8 cellular contexts compared by ENCODE assay signal in the genomic region with DNA sequence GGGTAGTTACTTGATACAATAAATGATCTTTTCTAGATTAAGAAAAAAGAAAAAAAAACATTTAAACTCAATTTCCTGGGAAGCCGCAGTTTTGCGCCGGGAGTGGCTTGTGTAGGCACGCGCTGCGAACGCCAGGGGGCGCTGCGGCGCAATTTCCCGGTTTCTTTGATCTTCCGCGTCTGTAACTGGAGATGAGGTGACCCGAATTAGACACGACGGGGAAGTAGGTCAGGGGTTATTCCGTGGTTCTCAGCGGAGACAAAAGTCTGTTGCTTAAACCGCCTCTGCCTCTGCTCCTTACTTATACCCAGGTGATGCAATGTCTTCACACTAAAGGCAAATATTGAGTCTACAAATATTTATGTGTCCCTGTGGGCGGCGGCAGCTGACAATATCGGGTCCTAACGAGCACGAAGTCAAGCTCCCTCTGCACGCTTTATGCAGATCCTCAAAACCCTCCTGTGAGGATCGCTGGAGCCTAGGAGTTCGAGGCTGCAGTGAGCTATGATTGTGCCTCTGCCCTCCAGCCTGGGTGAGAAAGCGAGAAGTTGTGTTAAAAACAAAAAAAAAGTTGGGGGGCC. TPM values are rescaled to one million over a fixed set of nuclear protein-coding genes. Genes with fewer than 3 reads are reported as not detected.
DNase-seq lines count a peak whose midpoint lies in the region; ATAC-seq, FAIRE-seq and TF ChIP-seq lines count a peak whose summit lies in the region.

No MANE protein-coding gene starts in this region.

- H3K27ac ChIP-seq in pancreas (peak overlapping the region; percentile 39 to 78 (median 64)), tibial artery (no peak overlapping the region)

- H3K4me1 Mint-ChIP-seq in glutamatergic neuron (ENCODE audit: low read depth, unreplicated experiment), result peaks cover 6% of the 10 kb centered on the region

- H3K4me3 ChIP-seq in pancreas, result peak overlapping the region in 1 of 4 donors; percentile 8
- no peak overlapping the region for H3K4me3 ChIP-seq in tibial artery

- H3K9me3 ChIP-seq in pancreas, result no peaks in the 10 kb centered on the region
- H3K9me3 ChIP-seq in tibial artery, result no peaks in the 10 kb centered on the region

- peak; percentile 53 for FAIRE-seq in pancreas (lab: Jason Lieb, UNC)

- H3K27me3 ChIP-seq in pancreas, result no peaks in the 10 kb centered on the region
- peaks cover 0 to 48% of the 10 kb centered on the region in 2 donors for H3K27me3 ChIP-seq in tibial artery

- peak; percentile 90 for DNase-seq in GM10248 (ENCODE audit: extremely low spot score)
- DNase-seq in NCI-H1048 (lab: John Stamatoyannopoulos, UW), result peak; percentile 17
- DNase-seq in SKM-1 treated with dmso at 0.1 percent for 144 hours (lab: John Stamatoyannopoulos, UW; ENCODE audit: unreplicated experiment), result peak; percentile 97
- peak; percentile 85 to 94 for DNase-seq in activated naive CD4-positive, alpha-beta T cell treated with anti-CD3 and anti-CD28 coated beads, Interleukin-2, amount 50 U/mL, for 72 hours (ENCODE audit: low spot score in 2 of 2)
- peak; percentile 89 for DNase-seq in glutamatergic neuron
- DNase-seq in pancreas, result peak; percentile 82 to 95 (median 88)
- peak; percentile 67 to 80 for DNase-seq in tibial artery

- no peaks in the 10 kb centered on the region for H3K9me3 Mint-ChIP-seq in activated naive CD4-positive, alpha-beta T cell treated with anti-CD3 and anti-CD28 coated beads, Interleukin-2, amount 50 U/mL, for 72 hours
- peaks cover 8% of the 10 kb centered on the region for H3K9me3 Mint-ChIP-seq in glutamatergic neuron (ENCODE audit: unreplicated experiment)

- peak; percentile 91 for TF ChIP-seq CTCF in GM10248 (IDR thresholded peaks at IDR 0.05; ENCODE audit: control extremely low read depth, extremely low read depth, low read depth, missing control alignments)
- peak; percentile 99 for TF ChIP-seq CTCF in glutamatergic neuron (IDR thresholded peaks at IDR 0.05; ENCODE audit: partially characterized antibody, unreplicated experiment)
- peak; percentile 99 for TF ChIP-seq CTCF in pancreas (IDR thresholded peaks at IDR 0.05)
- peak; percentile 87 to 97 for TF ChIP-seq CTCF in tibial artery (IDR thresholded peaks at IDR 0.05)

- H3K4me1 ChIP-seq in pancreas (peaks cover 0 to 3% (median 0%) of the 10 kb centered on the region in 3 donors), tibial artery (no peaks in the 10 kb centered on the region)

- intact Hi-C loops in pancreas (cut with DNase I) (no loop called here), tibial artery (cut with DNase I; ENCODE audit: low total_unique reads) (no loop called here)

- H3K27ac Mint-ChIP-seq in activated naive CD4-positive, alpha-beta T cell treated with anti-CD3 and anti-CD28 coated beads, Interleukin-2, amount 50 U/mL, for 72 hours, result no peak overlapping the region
- peak overlapping the region; percentile 48 for H3K27ac Mint-ChIP-seq in glutamatergic neuron (ENCODE audit: unreplicated experiment)

- WGBS in pancreas, 2 donors, result 4 to 5% methylated on average over 28 of the region's 28 CpGs

- peaks cover 11% of the 10 kb centered on the region for H3K27me3 Mint-ChIP-seq in glutamatergic neuron (ENCODE audit: unreplicated experiment)

- peak; percentile 82 to 92 for ATAC-seq in activated naive CD4-positive, alpha-beta T cell treated with anti-CD3 and anti-CD28 coated beads, Interleukin-2, amount 50 U/mL, for 72 hours
- ATAC-seq in pancreas, result peak; percentile 87 to 93 (median 90)
- ATAC-seq in HG02840 (IDR thresholded peaks at IDR 0.05; ENCODE audit: low FRiP score, unreplicated experiment), result no peak

- H3K36me3 ChIP-seq in pancreas (no peaks in the 10 kb centered on the region), tibial artery (peaks cover 0 to 7% (median 0%) of the 10 kb centered on the region in 3 donors)

- CTCF ChIA-PET in GM10248 (lab: Yijun Ruan, JAX), result interaction anchor here (0.7 to 3.2 kb wide), 29 partner anchors 9 to 285 kb away, joined by 3 to 27 read pairs (median 3); a partner anchor contains a TSS

- peak overlapping the region; percentile 52 for H3K4me3 Mint-ChIP-seq in glutamatergic neuron (ENCODE audit: unreplicated experiment)

- POLR2A ChIA-PET in GM10248 (lab: Yijun Ruan, JAX), result interaction anchor here (0.6 kb wide), 1 partner anchor 257 kb away, joined by 3 read pairs; no protein-coding TSS in a partner anchor

- no peaks in the 10 kb centered on the region for H3K36me3 Mint-ChIP-seq in activated naive CD4-positive, alpha-beta T cell treated with anti-CD3 and anti-CD28 coated beads, Interleukin-2, amount 50 U/mL, for 72 hours
- H3K36me3 Mint-ChIP-seq in glutamatergic neuron (ENCODE audit: unreplicated experiment), result peaks cover 4% of the 10 kb centered on the region

RNA-seq across cellular contexts. Expression of a gene that starts 15.2 kb away (rescaled TPM):
- 100 to 1,000 TPM; 103 to 111 TPM for total RNA-seq in activated naive CD4-positive, alpha-beta T cell treated with anti-CD3 and anti-CD28 coated beads, Interleukin-2, amount 50 U/mL, for 72 hours
- total RNA-seq in glutamatergic neuron (ENCODE audit: unreplicated experiment) (32.8 TPM), pancreas (100 to 1,000 TPM in 1 of 6 donors, 10 to 100 TPM in 5; 45.6 to 104 (median 73.4) TPM)
- polyA plus RNA-seq in pancreas, result 100 to 1,000 TPM; 143 to 216 TPM

RNA-seq across cellular contexts. Expression of a gene that starts 16.7 kb away (rescaled TPM):
- total RNA-seq in activated naive CD4-positive, alpha-beta T cell treated with anti-CD3 and anti-CD28 coated beads, Interleukin-2, amount 50 U/mL, for 72 hours, result not detected
- total RNA-seq in glutamatergic neuron (ENCODE audit: unreplicated experiment) (not detected), pancreas (not detected)
- polyA plus RNA-seq in pancreas, result 1 to 10 TPM; 2.2 to 5.9 TPM

RNA-seq across cellular contexts. Expression of a gene that starts 18.6 kb away (rescaled TPM):
- 1 to 10 TPM; 1.8 to 4.2 TPM for total RNA-seq in activated naive CD4-positive, alpha-beta T cell treated with anti-CD3 and anti-CD28 coated beads, Interleukin-2, amount 50 U/mL, for 72 hours
- total RNA-seq in glutamatergic neuron (ENCODE audit: unreplicated experiment) (not detected), pancreas (1 to 10 TPM; 1.1 to 3.7 (median 1.8) TPM)
- 10 to 100 TPM in 1 of 2 donors, 1 to 10 TPM in 1; 8.8 to 35.6 TPM for polyA plus RNA-seq in pancreas

RNA-seq across cellular contexts. Expression of a gene that starts 22.6 kb away (rescaled TPM):
- 100 to 1,000 TPM; 101 to 108 TPM for total RNA-seq in activated naive CD4-positive, alpha-beta T cell treated with anti-CD3 and anti-CD28 coated beads, Interleukin-2, amount 50 U/mL, for 72 hours
- 186 TPM for total RNA-seq in glutamatergic neuron (ENCODE audit: unreplicated experiment)
- total RNA-seq in pancreas, result 10 to 100 TPM; 31.6 to 56.6 (median 47.3) TPM
- 10 to 100 TPM; 91.0 to 95.6 TPM for polyA plus RNA-seq in pancreas

RNA-seq across cellular contexts. Expression of a gene that starts 22.8 kb away (rescaled TPM):
- total RNA-seq in activated naive CD4-positive, alpha-beta T cell treated with anti-CD3 and anti-CD28 coated beads, Interleukin-2, amount 50 U/mL, for 72 hours, result 10 to 100 TPM; 46.4 to 65.6 TPM
- total RNA-seq in glutamatergic neuron (ENCODE audit: unreplicated experiment) (32.8 TPM), pancreas (10 to 100 TPM; 16.8 to 27.9 (median 22.5) TPM)
- polyA plus RNA-seq in pancreas, result 10 to 100 TPM; 63.7 to 71.5 TPM

Comparison
In these comparisons a context has a peak if more than half of its experiments do, and no peak if none do; other contexts are left out.
1. DNase-seq: peak in every context shown above with its lines; median percentile 97 in SKM-1 treated with dmso at 0.1 percent for 144 hours; 90 in GM10248; 90 in activated naive CD4-positive, alpha-beta T cell treated with anti-CD3 and anti-CD28 coated beads, Interleukin-2, amount 50 U/mL, for 72 hours; 89 in glutamatergic neuron; 88 in pancreas; 74 in tibial artery; 17 in NCI-H1048.
2. H3K27ac ChIP-seq: peak in pancreas (4 of 4); none in tibial artery (0 of 2).
3. Peak in every context shown above with its lines, with median percentiles within 50 percentile points of each other: CTCF ChIP-seq.